In the genomic region with DNA sequence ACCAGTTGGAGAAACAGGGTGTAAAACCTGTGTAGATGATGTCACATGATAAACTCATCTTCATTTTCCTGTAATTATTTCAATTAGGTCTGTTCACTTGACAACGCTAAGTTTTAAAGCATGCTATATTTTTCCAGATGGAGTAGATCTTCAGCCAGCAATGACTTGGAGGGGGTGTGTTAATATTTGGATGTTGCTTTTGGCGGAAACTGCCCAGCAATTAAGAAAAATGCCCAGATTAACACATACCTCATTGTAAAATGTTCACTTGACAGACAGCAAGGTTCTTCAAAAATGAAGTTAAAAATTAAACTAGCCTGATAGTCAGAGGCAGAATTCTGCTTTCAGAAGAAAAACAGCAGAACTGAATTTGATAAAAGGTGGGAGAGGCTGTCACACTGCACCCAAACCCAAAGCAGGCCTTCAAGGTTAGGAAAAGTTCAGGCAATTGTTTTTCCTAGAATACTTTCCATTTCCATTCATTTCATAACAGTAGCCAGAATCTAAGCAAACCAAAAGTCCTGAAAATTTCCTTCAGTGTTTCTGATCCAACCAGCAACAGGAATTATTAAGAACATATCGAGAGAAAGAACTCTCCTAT, we compare ENCODE assay signal across 16 cellular contexts. TPM values are rescaled to one million over a fixed set of nuclear protein-coding genes. Genes with fewer than 3 reads are reported as not detected.
A peak's percentile ranks its signal among the peaks of the same experiment; 100 is the strongest.
DNase-seq lines count a peak whose midpoint lies in the region; ATAC-seq, FAIRE-seq and TF ChIP-seq lines count a peak whose summit lies in the region.
"Had no signal": no experiment of that assay in that cellular context is flagged by ENCODE, and none has a peak within 500 bp of the region (broad histone marks: within the 10 kb centered on the region; RNA-seq: fewer than 3 reads in every experiment).

No MANE protein-coding gene starts in this region.

- CTCF ChIA-PET in GM12878 (lab: Yijun Ruan, JAX) = no interaction called here

- FAIRE-seq in GM12878 (lab: Jason Lieb, UNC) = no peak
- FAIRE-seq: GM12891 had no signal

- H3K9ac ChIP-seq in GM12878 (ENCODE audit: control insufficient read depth, insufficient read depth, low read length) = no peak overlapping the region
- H3K9ac ChIP-seq: BLaER1 treated with 17β-estradiol and CSF1 and Interleukin-3, amounts not matched to agents 10 nM and 100 nM had no signal

- in situ Hi-C loops in GM12878 (cut with MboI) = no loop called here

- TF ChIP-seq POLR2A in GM12878 (IDR thresholded peaks at IDR 0.05; ENCODE audit: low read depth, low read length) (no peak), right lobe of liver (IDR thresholded peaks at IDR 0.05) (no peak)

- ATAC-seq in Right ventricle myocardium inferior = peak; percentile 23
- no peak for ATAC-seq in Right ventricle myocardium superior (ENCODE audit: poor library complexity)
- no peak for ATAC-seq in GM12878
- ATAC-seq in right lobe of liver = peak in 3 of 4 donors; percentile 57 to 76 (median 58)
- peak; percentile 52 for ATAC-seq in aorta (ENCODE audit: low FRiP score)
- ATAC-seq: GM23338 had no signal

- H4K20me1 ChIP-seq in GM12878 (ENCODE audit: control insufficient read depth, insufficient read depth) = no peaks in the 10 kb centered on the region
- H4K20me1 ChIP-seq: BLaER1 treated with 17β-estradiol and CSF1 and Interleukin-3, amounts not matched to agents 10 nM and 100 nM had no signal

- H3K79me2 ChIP-seq in GM12878 (ENCODE audit: control insufficient read depth, insufficient read depth, low read length) = no peaks in the 10 kb centered on the region

- RAD21 ChIA-PET in GM12878 (lab: Charles Lee; ENCODE audit: unreplicated experiment) = no interaction called here

- TF ChIP-seq RAD21 in GM12878 (IDR thresholded peaks at IDR 0.05; ENCODE audit: insufficient read depth, low read depth, low read length) = no peak

- intact Hi-C loops in Right ventricle myocardium inferior (cut with DNase I) (no loop called here), Right ventricle myocardium superior (cut with DNase I) (no loop called here), GM12878 (cut with micrococcal nuclease; ENCODE audit: unreplicated experiment) (no loop called here), right lobe of liver (cut with DNase I) (no loop called here), aorta (cut with DNase I) (no loop called here)

- H2AFZ ChIP-seq in GM12878 (ENCODE audit: control insufficient read depth, low read depth, low read length) = no peak overlapping the region
- H2AFZ ChIP-seq: GM23338 had no signal

- H3K27ac ChIP-seq in GM12878 (ENCODE audit: control insufficient read depth, insufficient read depth) = no peak overlapping the region
- H3K27ac ChIP-seq in right lobe of liver = peak overlapping the region in 1 of 3 donors; percentile 38
- no peak overlapping the region for H3K27ac ChIP-seq in aorta (ENCODE audit: low read depth in 1 of 2, low read length in 2 of 2)
- H3K27ac ChIP-seq: BLaER1 treated with 17β-estradiol and CSF1 and Interleukin-3, amounts not matched to agents 10 nM and 100 nM had no signal

- H3K9me3 ChIP-seq in GM12878 (replicated peaks; ENCODE audit: control insufficient read depth, insufficient read depth, low read length) (no peaks in the 10 kb centered on the region), right lobe of liver (no peaks in the 10 kb centered on the region), aorta (ENCODE audit: control insufficient read depth, low read length) (no peaks in the 10 kb centered on the region)
- H3K9me3 ChIP-seq: BLaER1 treated with 17β-estradiol and CSF1 and Interleukin-3, amounts not matched to agents 10 nM and 100 nM had no signal

- TF ChIP-seq CTCF in GM12878 (IDR thresholded peaks at IDR 0.05 in 2 of 3, conservative IDR thresholded peaks at IDR 0.05 in 1 of 3; ENCODE audit: control insufficient read depth in 2 of 3, extremely low read depth in 1 of 3, insufficient read depth in 1 of 3, low read depth in 3 of 3, low read length in 3 of 3) (no peak), right lobe of liver (IDR thresholded peaks at IDR 0.05) (no peak)

- no peaks in the 10 kb centered on the region for H3K4me1 ChIP-seq in GM12878 (ENCODE audit: control insufficient read depth, insufficient read depth, low read length)
- H3K4me1 ChIP-seq in right lobe of liver = peaks cover 0 to 7% (median 3%) of the 10 kb centered on the region in 4 donors
- no peaks in the 10 kb centered on the region for H3K4me1 ChIP-seq in aorta (ENCODE audit: control insufficient read depth in 1 of 2, insufficient read depth in 2 of 2, low read length in 2 of 2)

- TF ChIP-seq EP300 in GM12878 (IDR thresholded peaks at IDR 0.05; ENCODE audit: borderline replicate concordance in 1 of 2, control insufficient read depth in 1 of 2, low read depth in 2 of 2, low read length in 2 of 2) = no peak

- SMC1A ChIA-PET in GM12878 (lab: Charles Lee; ENCODE audit: uncharacterized antibody, unreplicated experiment) = no interaction called here

- POLR2A ChIA-PET in GM12878 (lab: Charles Lee) = no interaction called here

- no peak overlapping the region for H3K4me2 ChIP-seq in GM12878 (ENCODE audit: control insufficient read depth, insufficient read depth)
- H3K4me2 ChIP-seq: BLaER1 treated with 17β-estradiol and CSF1 and Interleukin-3, amounts not matched to agents 10 nM and 100 nM; GM23338 had no signal

- H3K4me3 ChIP-seq in GM12878 (no peak overlapping the region), right lobe of liver (no peak overlapping the region), aorta (ENCODE audit: low read length in 2 of 2) (no peak overlapping the region)
- H3K4me3 ChIP-seq: BLaER1 treated with 17β-estradiol and CSF1 and Interleukin-3, amounts not matched to agents 10 nM and 100 nM; GM23338 had no signal

- 46% methylated on average over 3 of the region's 3 CpGs for WGBS in GM12878 (ENCODE audit: insufficient coverage, insufficient replicate concordance, low lambda C conversion rate, missing lambda C conversion rate)
- WGBS in right lobe of liver (ENCODE audit: insufficient coverage, low coverage, low lambda C conversion rate, missing lambda C conversion rate) = 51% methylated on average over 3 of the region's 3 CpGs
- WGBS in aorta, 2 donors = 33 to 35% methylated on average over 3 of the region's 3 CpGs

- BruUV-seq in GM12878 (replicated peaks; lab: Mats Ljungman, UMichigan) = no TSS peak

- DNase-seq in Right ventricle myocardium inferior (ENCODE audit: missing footprints) (no peak), Right ventricle myocardium superior (no peak), GM12878 (ENCODE audit: low read depth, low spot score) (no peak), right lobe of liver (no peak), aorta (no peak), NCI-H1048 (lab: John Stamatoyannopoulos, UW) (no peak)
- DNase-seq in activated CD4-positive, alpha-beta T cell treated with anti-CD3 and anti-CD28 coated beads for 48 hours = no peak
- DNase-seq: 8988T; Calu3; CD4-positive, CD25-positive, alpha-beta regulatory T cell; DMS79; H7 had no signal

- no peaks in the 10 kb centered on the region for H3K36me3 ChIP-seq in GM12878 (ENCODE audit: control insufficient read depth in 2 of 2, insufficient read depth in 2 of 2, low read length in 1 of 2)
- H3K36me3 ChIP-seq in right lobe of liver = no peaks in the 10 kb centered on the region
- no peaks in the 10 kb centered on the region for H3K36me3 ChIP-seq in aorta (ENCODE audit: control insufficient read depth in 1 of 2, insufficient read depth in 2 of 2, low read length in 1 of 2)
- H3K36me3 ChIP-seq: BLaER1 treated with 17β-estradiol and CSF1 and Interleukin-3, amounts not matched to agents 10 nM and 100 nM had no signal

- H3K27me3 ChIP-seq in GM12878 (replicated peaks in 1 of 2; ENCODE audit: control insufficient read depth in 2 of 2, insufficient read depth in 2 of 2, low read length in 1 of 2) (no peaks in the 10 kb centered on the region; a peak in 1 of 4 replicates), right lobe of liver (no peaks in the 10 kb centered on the region), aorta (ENCODE audit: control insufficient read depth in 1 of 2, insufficient read depth in 2 of 2, low read length in 1 of 2) (no peaks in the 10 kb centered on the region)
- H3K27me3 ChIP-seq: BLaER1 treated with 17β-estradiol and CSF1 and Interleukin-3, amounts not matched to agents 10 nM and 100 nM had no signal

TF ChIP-seq in GM12878, 131 proteins besides CTCF, POLR2A, EP300 and RAD21 (continues in another document):
- TF ChIP-seq, protein P1, sequence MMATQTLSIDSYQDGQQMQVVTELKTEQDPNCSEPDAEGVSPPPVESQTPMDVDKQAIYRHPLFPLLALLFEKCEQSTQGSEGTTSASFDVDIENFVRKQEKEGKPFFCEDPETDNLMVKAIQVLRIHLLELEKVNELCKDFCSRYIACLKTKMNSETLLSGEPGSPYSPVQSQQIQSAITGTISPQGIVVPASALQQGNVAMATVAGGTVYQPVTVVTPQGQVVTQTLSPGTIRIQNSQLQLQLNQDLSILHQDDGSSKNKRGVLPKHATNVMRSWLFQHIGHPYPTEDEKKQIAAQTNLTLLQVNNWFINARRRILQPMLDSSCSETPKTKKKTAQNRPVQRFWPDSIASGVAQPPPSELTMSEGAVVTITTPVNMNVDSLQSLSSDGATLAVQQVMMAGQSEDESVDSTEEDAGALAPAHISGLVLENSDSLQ (IDR thresholded peaks at IDR 0.05) = peak; percentile 35; the same call in 1 of the 2 replicates

RNA-seq across cellular contexts. Expression of gene VSIG10L2, which starts 33.0 kb away (rescaled TPM):
- 0.30 TPM for total RNA-seq in Right ventricle myocardium inferior
- 0.08 TPM for total RNA-seq in Right ventricle myocardium superior
- not detected in 2 replicates for total RNA-seq in GM12878 (2013; cell fraction: nucleolus; rRNA removed)
- not detected in 2 replicates for total RNA-seq in GM12878 (2014; rRNA removed)
- not detected in 2 replicates for total RNA-seq in GM12878 (2014; rRNA removed; fragmentation: Illumina TruSeq; extraction: Trizol)
- not detected in 2 replicates for total RNA-seq in GM12878 (2021)
- polyA plus RNA-seq in GM12878 (2011; ENCODE audit: low read depth) = not detected
- not detected in 2 replicates for polyA plus RNA-seq in GM12878 (2011; rRNA removed)
- not detected in 2 replicates for polyA plus RNA-seq in GM12878 (2011; cell fraction: cytosol; rRNA removed)
- polyA plus RNA-seq in GM12878 (2011; cell fraction: nucleus; rRNA removed) = not detected in 2 replicates
- polyA plus RNA-seq in GM12878 (2012) = not detected in 2 replicates
- polyA plus RNA-seq in GM12878 (2014; fragmentation: Illumina TruSeq; extraction: Trizol) = not detected in 2 replicates
- polyA plus RNA-seq in GM12878 (2014; fragmentation: Nextera tagmentation; extraction: Ambion mirVana) = under 1 TPM in 1 of 2 experiments, not detected in 1; 0.02 TPM
- not detected in 2 replicates for polyA plus RNA-seq in GM12878 (2014; rRNA removed)
- not detected for polyA plus RNA-seq in GM12878 (2016; fragmentation: Nextera tagmentation; extraction: Ambion mirVana)
- polyA minus RNA-seq in GM12878 (2011; rRNA and poly(A)+ RNA removed) = not detected in 2 replicates
- not detected in 2 replicates for polyA minus RNA-seq in GM12878 (2011; cell fraction: cytosol; rRNA and poly(A)+ RNA removed)
- polyA minus RNA-seq in GM12878 (2011; cell fraction: nucleus; rRNA and poly(A)+ RNA removed) = not detected in 2 replicates
- under 1 TPM in 1 of 6 experiments, not detected in 5; 0.06 TPM for total RNA-seq in right lobe of liver
- under 1 TPM in 1 of 2 donors, not detected in 1; 0.48 TPM for total RNA-seq in aorta
- not detected for polyA plus RNA-seq in aorta
- total RNA-seq: Calu3; CD4-positive, CD25-positive, alpha-beta regulatory T cell; G401; GM23338; H7 had no signal
- polyA plus RNA-seq: CD4-positive, CD25-positive, alpha-beta regulatory T cell had no signal

Comparison
In these comparisons a context has a peak if more than half of its experiments do, and no peak if none do; other contexts are left out.
1. ATAC-seq: peak in Right ventricle myocardium inferior (single experiment), right lobe of liver (3 of 4) and aorta (single experiment); none in Right ventricle myocardium superior (single experiment) and GM12878 (single experiment).